Comparison of ENCODE assay signal across 8 cellular contexts in the genomic region with DNA sequence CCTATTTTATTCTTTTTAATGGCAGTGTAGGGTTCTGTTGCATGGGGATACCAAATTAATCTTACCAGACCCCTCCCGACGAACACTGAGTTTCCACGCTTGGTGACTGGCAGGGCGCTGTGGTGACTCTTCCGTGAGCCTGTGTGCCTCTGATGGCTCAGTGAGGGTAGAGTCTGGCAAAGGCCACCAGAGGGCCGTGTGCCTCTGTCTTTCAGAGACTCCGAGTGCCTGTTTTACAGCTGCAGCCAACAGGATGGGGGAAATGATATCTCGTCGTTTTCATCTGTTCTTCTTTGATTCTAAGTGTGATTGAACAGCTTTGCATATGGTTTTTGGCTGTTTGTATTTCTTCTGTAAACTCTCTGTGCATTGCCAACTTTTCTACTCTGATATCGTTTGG.
DNase-seq lines count a peak whose midpoint lies in the region; ATAC-seq lines count a peak whose summit lies in the region.

No MANE protein-coding gene starts in this region.

- H3K18ac ChIP-seq in mesendoderm (ENCODE audit: low read length) = no peak overlapping the region

- peaks cover 86% of the 10 kb centered on the region for H3K36me3 Mint-ChIP-seq in dendritic cell treated with granulocyte-macrophage colony-stimulating factor and Interleukin-4, amounts not matched to agents 40 ng/mL and 50 ng/mL, for 4 days (ENCODE audit: low read depth)

- H4K5ac ChIP-seq in mesendoderm (ENCODE audit: low read length) = no peak overlapping the region

- no peak overlapping the region for H3K4me3 ChIP-seq in mesendoderm (ENCODE audit: low read length)

- no CpG with 5 or more reads among the region's 10 CpGs for WGBS in mesendoderm (ENCODE audit: extremely low coverage, insufficient coverage, low lambda C conversion rate)

- H3K79me1 ChIP-seq in mesendoderm (ENCODE audit: low read length) = no peaks in the 10 kb centered on the region

- H2AK5ac ChIP-seq in mesendoderm (ENCODE audit: low read length) = no peak overlapping the region

- H2BK120ac ChIP-seq in mesendoderm (ENCODE audit: low read depth, low read length) = no peak overlapping the region

- peak; percentile 28 to 60 (median 40) for DNase-seq in stimulated activated naive CD4-positive, alpha-beta T cell (lab: John Stamatoyannopoulos, UW)
- DNase-seq in stimulated activated naive CD4-positive, alpha-beta T cell treated with Interleukin-2 at 50 U/mL for 16 hours (lab: John Stamatoyannopoulos, UW) = no peak
- peak; percentile 69 for DNase-seq in NCI-H146 (lab: John Stamatoyannopoulos, UW)
- peak; percentile 78 for DNase-seq in mesendoderm
- DNase-seq in stromal cell of bone marrow (ENCODE audit: low read depth) = peak; percentile 20

- no peak overlapping the region for H3K4me3 Mint-ChIP-seq in dendritic cell treated with granulocyte-macrophage colony-stimulating factor and Interleukin-4, amounts not matched to agents 40 ng/mL and 50 ng/mL, for 4 days

- H3K56ac ChIP-seq in mesendoderm (ENCODE audit: low read length) = no peak overlapping the region

- H3K23ac ChIP-seq in mesendoderm (ENCODE audit: low read length) = no peak overlapping the region

- H3K27me3 Mint-ChIP-seq in dendritic cell treated with granulocyte-macrophage colony-stimulating factor and Interleukin-4, amounts not matched to agents 40 ng/mL and 50 ng/mL, for 4 days = no peaks in the 10 kb centered on the region

- ATAC-seq in HG02798 (IDR thresholded peaks at IDR 0.05; ENCODE audit: poor library complexity, unreplicated experiment) = peak; percentile 99
- peak; percentile 85 to 96 for ATAC-seq in activated CD4-positive, CD25-positive, alpha-beta regulatory T cell treated with anti-CD3 and anti-CD28 coated beads, Interleukin-2, amount 50 U/mL, for 24 hours

- H3K4ac ChIP-seq in mesendoderm (ENCODE audit: low read depth, low read length) = no peak overlapping the region

- H3K27ac Mint-ChIP-seq in dendritic cell treated with granulocyte-macrophage colony-stimulating factor and Interleukin-4, amounts not matched to agents 40 ng/mL and 50 ng/mL, for 4 days = peak overlapping the region; percentile 61

- intact Hi-C loops in dendritic cell treated with granulocyte-macrophage colony-stimulating factor and Interleukin-4, amounts not matched to agents 40 ng/mL and 50 ng/mL, for 4 days (cut with micrococcal nuclease) = loop anchor here (2.0 to 10.0 kb wide), 5 partner anchors 63 to 729 kb away; no protein-coding TSS in a partner anchor

- no peak overlapping the region for H2BK15ac ChIP-seq in mesendoderm (replicated peaks; ENCODE audit: low read depth)

- H3K79me2 ChIP-seq in mesendoderm (ENCODE audit: control insufficient read depth, insufficient read depth, low read length) = no peaks in the 10 kb centered on the region

- no peak overlapping the region for H4K8ac ChIP-seq in mesendoderm (ENCODE audit: low read depth, low read length)

- H3K27ac ChIP-seq in mesendoderm (ENCODE audit: low read depth, low read length) = no peak overlapping the region

- no peak overlapping the region for H3K9ac ChIP-seq in mesendoderm (ENCODE audit: low read length)

- H3K27me3 ChIP-seq in mesendoderm (ENCODE audit: insufficient read depth, low read length, poor library complexity) = no peaks in the 10 kb centered on the region

- no peak overlapping the region for H3K4me2 ChIP-seq in mesendoderm (ENCODE audit: low read length)

- no peaks in the 10 kb centered on the region for H3K4me1 ChIP-seq in mesendoderm (ENCODE audit: control insufficient read depth, low read depth, low read length)

- no peaks in the 10 kb centered on the region for H3K9me3 Mint-ChIP-seq in dendritic cell treated with granulocyte-macrophage colony-stimulating factor and Interleukin-4, amounts not matched to agents 40 ng/mL and 50 ng/mL, for 4 days

- H2BK5ac ChIP-seq in mesendoderm (ENCODE audit: low read length) = no peak overlapping the region

- peaks cover 7% of the 10 kb centered on the region for H3K4me1 Mint-ChIP-seq in dendritic cell treated with granulocyte-macrophage colony-stimulating factor and Interleukin-4, amounts not matched to agents 40 ng/mL and 50 ng/mL, for 4 days (ENCODE audit: low read depth)

- H3K36me3 ChIP-seq in mesendoderm (ENCODE audit: control insufficient read depth, insufficient read depth, low read length) = peaks cover 7% of the 10 kb centered on the region
